1 cellular context compared by ENCODE assay signal in genomic region chr4:1754336-1754735, GRCh38.
A peak's percentile ranks its signal among the peaks of the same experiment; 100 is the strongest.
TF ChIP-seq lines count a peak whose summit lies in the region.

No MANE protein-coding gene starts in this region.

TF ChIP-seq in HEK293, 187 proteins besides CTCF, POLR2A, EP300 and RAD21 (continued from another document):
- TF ChIP-seq, protein P1, sequence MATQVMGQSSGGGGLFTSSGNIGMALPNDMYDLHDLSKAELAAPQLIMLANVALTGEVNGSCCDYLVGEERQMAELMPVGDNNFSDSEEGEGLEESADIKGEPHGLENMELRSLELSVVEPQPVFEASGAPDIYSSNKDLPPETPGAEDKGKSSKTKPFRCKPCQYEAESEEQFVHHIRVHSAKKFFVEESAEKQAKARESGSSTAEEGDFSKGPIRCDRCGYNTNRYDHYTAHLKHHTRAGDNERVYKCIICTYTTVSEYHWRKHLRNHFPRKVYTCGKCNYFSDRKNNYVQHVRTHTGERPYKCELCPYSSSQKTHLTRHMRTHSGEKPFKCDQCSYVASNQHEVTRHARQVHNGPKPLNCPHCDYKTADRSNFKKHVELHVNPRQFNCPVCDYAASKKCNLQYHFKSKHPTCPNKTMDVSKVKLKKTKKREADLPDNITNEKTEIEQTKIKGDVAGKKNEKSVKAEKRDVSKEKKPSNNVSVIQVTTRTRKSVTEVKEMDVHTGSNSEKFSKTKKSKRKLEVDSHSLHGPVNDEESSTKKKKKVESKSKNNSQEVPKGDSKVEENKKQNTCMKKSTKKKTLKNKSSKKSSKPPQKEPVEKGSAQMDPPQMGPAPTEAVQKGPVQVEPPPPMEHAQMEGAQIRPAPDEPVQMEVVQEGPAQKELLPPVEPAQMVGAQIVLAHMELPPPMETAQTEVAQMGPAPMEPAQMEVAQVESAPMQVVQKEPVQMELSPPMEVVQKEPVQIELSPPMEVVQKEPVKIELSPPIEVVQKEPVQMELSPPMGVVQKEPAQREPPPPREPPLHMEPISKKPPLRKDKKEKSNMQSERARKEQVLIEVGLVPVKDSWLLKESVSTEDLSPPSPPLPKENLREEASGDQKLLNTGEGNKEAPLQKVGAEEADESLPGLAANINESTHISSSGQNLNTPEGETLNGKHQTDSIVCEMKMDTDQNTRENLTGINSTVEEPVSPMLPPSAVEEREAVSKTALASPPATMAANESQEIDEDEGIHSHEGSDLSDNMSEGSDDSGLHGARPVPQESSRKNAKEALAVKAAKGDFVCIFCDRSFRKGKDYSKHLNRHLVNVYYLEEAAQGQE (tag by site-specific recombination; IDR thresholded peaks at IDR 0.05), result no peak
- TF ChIP-seq GLIS1 (tag by site-specific recombination; IDR thresholded peaks at IDR 0.05), result peak; percentile 39; the same call in 1 of the 2 replicates
- no peak for TF ChIP-seq ZNF747 (tag by site-specific recombination; IDR thresholded peaks at IDR 0.05)
- no peak for TF ChIP-seq ZNF768 (tag by site-specific recombination; IDR thresholded peaks at IDR 0.05)
- TF ChIP-seq KLF1 (tag by site-specific recombination; IDR thresholded peaks at IDR 0.05), result peak; percentile 69
- no peak for TF ChIP-seq ZNF596 (tag by site-specific recombination; IDR thresholded peaks at IDR 0.05)
- TF ChIP-seq, protein P2, sequence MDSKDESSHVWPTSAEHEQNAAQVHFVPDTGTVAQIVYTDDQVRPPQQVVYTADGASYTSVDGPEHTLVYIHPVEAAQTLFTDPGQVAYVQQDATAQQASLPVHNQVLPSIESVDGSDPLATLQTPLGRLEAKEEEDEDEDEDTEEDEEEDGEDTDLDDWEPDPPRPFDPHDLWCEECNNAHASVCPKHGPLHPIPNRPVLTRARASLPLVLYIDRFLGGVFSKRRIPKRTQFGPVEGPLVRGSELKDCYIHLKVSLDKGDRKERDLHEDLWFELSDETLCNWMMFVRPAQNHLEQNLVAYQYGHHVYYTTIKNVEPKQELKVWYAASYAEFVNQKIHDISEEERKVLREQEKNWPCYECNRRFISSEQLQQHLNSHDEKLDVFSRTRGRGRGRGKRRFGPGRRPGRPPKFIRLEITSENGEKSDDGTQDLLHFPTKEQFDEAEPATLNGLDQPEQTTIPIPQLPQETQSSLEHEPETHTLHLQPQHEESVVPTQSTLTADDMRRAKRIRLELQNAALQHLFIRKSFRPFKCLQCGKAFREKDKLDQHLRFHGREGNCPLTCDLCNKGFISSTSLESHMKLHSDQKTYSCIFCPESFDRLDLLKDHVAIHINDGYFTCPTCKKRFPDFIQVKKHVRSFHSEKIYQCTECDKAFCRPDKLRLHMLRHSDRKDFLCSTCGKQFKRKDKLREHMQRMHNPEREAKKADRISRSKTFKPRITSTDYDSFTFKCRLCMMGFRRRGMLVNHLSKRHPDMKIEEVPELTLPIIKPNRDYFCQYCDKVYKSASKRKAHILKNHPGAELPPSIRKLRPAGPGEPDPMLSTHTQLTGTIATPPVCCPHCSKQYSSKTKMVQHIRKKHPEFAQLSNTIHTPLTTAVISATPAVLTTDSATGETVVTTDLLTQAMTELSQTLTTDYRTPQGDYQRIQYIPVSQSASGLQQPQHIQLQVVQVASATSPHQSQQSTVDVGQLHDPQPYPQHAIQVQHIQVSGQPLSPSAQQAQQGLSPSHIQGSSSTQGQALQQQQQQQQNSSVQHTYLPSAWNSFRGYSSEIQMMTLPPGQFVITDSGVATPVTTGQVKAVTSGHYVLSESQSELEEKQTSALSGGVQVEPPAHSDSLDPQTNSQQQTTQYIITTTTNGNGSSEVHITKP (tag by site-specific recombination; IDR thresholded peaks at IDR 0.05), result no peak
- peak; percentile 76 for TF ChIP-seq EGR2 (tag by site-specific recombination; IDR thresholded peaks at IDR 0.05; ENCODE audit: low read depth)
TF ChIP-seq in HEK293: peak in this region for 5.
